11 cellular contexts compared by ENCODE assay signal in the genomic region with DNA sequence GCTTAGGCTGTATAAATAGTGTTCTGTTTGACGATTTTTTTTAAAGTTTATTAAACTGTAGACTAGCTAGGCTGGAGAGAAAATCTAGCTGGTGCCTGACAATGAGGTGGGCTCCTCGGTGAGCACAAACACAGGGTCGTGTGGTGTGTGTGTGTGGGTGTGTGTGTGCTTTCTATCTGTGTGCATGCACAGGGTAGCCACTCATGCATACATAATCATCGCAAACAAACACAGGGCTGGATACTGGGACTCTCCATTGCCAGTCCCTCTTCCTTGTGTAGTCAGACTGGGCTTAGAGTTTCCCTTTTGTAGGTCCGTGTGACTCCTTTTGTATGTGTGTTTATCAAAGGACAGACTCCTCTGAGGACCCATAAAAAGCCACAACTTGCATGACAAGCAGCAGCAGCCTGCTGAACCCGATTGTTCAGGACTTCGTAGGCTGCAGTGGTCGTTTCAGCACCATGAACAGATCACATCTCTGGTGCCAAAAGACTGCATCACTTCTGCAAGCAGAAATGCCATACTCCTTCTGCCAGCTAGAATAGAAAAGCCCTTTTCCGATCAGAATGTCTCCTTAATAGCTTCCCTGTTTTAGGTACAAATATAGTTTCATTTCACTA. TPM values are rescaled to one million over a fixed set of nuclear protein-coding genes. Genes with fewer than 3 reads are reported as not detected.
DNase-seq lines count a peak whose midpoint lies in the region; ATAC-seq, FAIRE-seq and TF ChIP-seq lines count a peak whose summit lies in the region.
"Had no signal": no experiment of that assay in that cellular context is flagged by ENCODE, and none has a peak within 500 bp of the region (broad histone marks: within the 10 kb centered on the region; RNA-seq: fewer than 3 reads in every experiment).

No MANE protein-coding gene starts in this region.

- H2AFZ ChIP-seq in mammary epithelial cell (ENCODE audit: low read depth, low read length), result no peak overlapping the region

- no peak for ATAC-seq in stimulated activated naive CD8-positive, alpha-beta T cell treated with anti-CD3 and anti-CD28 coated beads, Interleukin-15, Interleukin-2, amounts not matched to agents 100 U/mL and 50 U/mL, for 24 hours

- dilution Hi-C loops in mammary epithelial cell (cut with HindIII; ENCODE audit: low sequenced_read_pairs), result no loop called here

- H4K20me1 ChIP-seq in mammary epithelial cell (ENCODE audit: insufficient read depth, low read length), result no peaks in the 10 kb centered on the region

- FAIRE-seq in D721Med (lab: Jason Lieb, UNC), result no peak

- BruUV-seq in mammary epithelial cell (replicated peaks; lab: Mats Ljungman, UMichigan), result no TSS peak

- TF ChIP-seq CTCF in mammary epithelial cell (conservative IDR thresholded peaks at IDR 0.05 in 1 of 2, IDR thresholded peaks at IDR 0.05 in 1 of 2; ENCODE audit: extremely low read depth in 1 of 2, insufficient read depth in 1 of 2, low read depth in 1 of 2, low read length in 2 of 2) (no peak), D721Med (IDR thresholded peaks at IDR 0.05; ENCODE audit: insufficient read depth, missing control alignments) (no peak)

- CTCF ChIA-PET in mammary epithelial cell (lab: Charles Lee; ENCODE audit: low non-redundant PET), result no interaction called here

- H3K27ac ChIP-seq in mammary epithelial cell (ENCODE audit: insufficient read depth, low read depth, low read length), result no peak overlapping the region

- peaks cover 66% of the 10 kb centered on the region for H3K27me3 ChIP-seq in mammary epithelial cell (ENCODE audit: insufficient read depth, low read length)

- H3K4me2 ChIP-seq in mammary epithelial cell (ENCODE audit: insufficient read depth, low read depth, low read length), result no peak overlapping the region

- H3K4me1 ChIP-seq in mammary epithelial cell (ENCODE audit: insufficient read depth, low read length), result peaks cover 12% of the 10 kb centered on the region

- H3K9ac ChIP-seq in mammary epithelial cell (ENCODE audit: insufficient read depth, low read length), result no peak overlapping the region

- H3K9me3 ChIP-seq in mammary epithelial cell (replicated peaks; ENCODE audit: insufficient read depth, low read length), result no peaks in the 10 kb centered on the region

- H3K4me3 ChIP-seq in mammary epithelial cell (replicated peaks in 1 of 3; ENCODE audit: insufficient read depth in 1 of 3, low read depth in 2 of 3, low read length in 3 of 3), result no peak overlapping the region

- no peaks in the 10 kb centered on the region for H3K36me3 ChIP-seq in mammary epithelial cell (ENCODE audit: insufficient read depth, low read length)

- DNase-seq in DMS153 treated with DMSO at 0.1 percent for 48 hours (lab: John Stamatoyannopoulos, UW; ENCODE audit: unreplicated experiment) (peak; percentile 75), NCI-H2029 treated with DMSO at 0.1 percent for 48 hours (lab: John Stamatoyannopoulos, UW) (peak; percentile 81), mammary epithelial cell (peak; percentile 13), lung microvascular endothelial cell (ENCODE audit: low read depth in 2 of 2) (peak; percentile 7 to 46), HuH-7 (ENCODE audit: low spot score) (no peak), D721Med (ENCODE audit: insufficient read length, low spot score) (no peak), COLO668 (lab: John Stamatoyannopoulos, UW; ENCODE audit: unreplicated experiment) (no peak)
- no peak for DNase-seq in stimulated activated naive CD8-positive, alpha-beta T cell treated with anti-CD3 and anti-CD28 coated beads, Interleukin-15, Interleukin-2, amounts not matched to agents 100 U/mL and 50 U/mL, for 24 hours
- DNase-seq: activated CD4-positive, alpha-beta T cell treated with anti-CD3 and anti-CD28 coated beads for 48 hours; DND-41; stimulated activated CD4-positive, alpha-beta T cell treated with anti-CD3 and anti-CD28 coated beads, Interleukin-2, amount 100 ng/mL, for 48 hours had no signal

- 8% methylated on average over 9 of the region's 9 CpGs for WGBS in mammary epithelial cell (ENCODE audit: low coverage, missing lambda C conversion rate)

- intact Hi-C loops in mammary epithelial cell (cut with micrococcal nuclease), result loop anchor here (5.0 kb wide), 1 partner anchor 214 kb away; the partner anchor contains the start of gene SEC61G

- in situ Hi-C loops in mammary epithelial cell (cut with MboI; ENCODE audit: low sequenced_read_pairs in 2 of 2), result no loop called here

- H3K79me2 ChIP-seq in mammary epithelial cell (ENCODE audit: insufficient read depth, low read length), result no peaks in the 10 kb centered on the region

RNA-seq across cellular contexts. Expression of gene VSTM2A, which starts 0.9 kb away (rescaled TPM):
- total RNA-seq in mammary epithelial cell, result not detected
- not detected for polyA plus RNA-seq in mammary epithelial cell
- not detected for polyA minus RNA-seq in mammary epithelial cell
- not detected in 2 replicates for total RNA-seq in lung microvascular endothelial cell

Comparison
In these comparisons a context has a peak if more than half of its experiments do, and no peak if none do; other contexts are left out.
1. DNase-seq: peak in DMS153 treated with DMSO at 0.1 percent for 48 hours (single experiment), NCI-H2029 treated with DMSO at 0.1 percent for 48 hours (single experiment), mammary epithelial cell (single experiment) and lung microvascular endothelial cell (2 of 2); none in HuH-7 (single experiment), D721Med (single experiment), COLO668 (single experiment) and stimulated activated naive CD8-positive, alpha-beta T cell treated with anti-CD3 and anti-CD28 coated beads, Interleukin-15, Interleukin-2, amounts not matched to agents 100 U/mL and 50 U/mL, for 24 hours (single experiment).